Comparison of ENCODE assay signal across 23 cellular contexts in the genomic region with DNA sequence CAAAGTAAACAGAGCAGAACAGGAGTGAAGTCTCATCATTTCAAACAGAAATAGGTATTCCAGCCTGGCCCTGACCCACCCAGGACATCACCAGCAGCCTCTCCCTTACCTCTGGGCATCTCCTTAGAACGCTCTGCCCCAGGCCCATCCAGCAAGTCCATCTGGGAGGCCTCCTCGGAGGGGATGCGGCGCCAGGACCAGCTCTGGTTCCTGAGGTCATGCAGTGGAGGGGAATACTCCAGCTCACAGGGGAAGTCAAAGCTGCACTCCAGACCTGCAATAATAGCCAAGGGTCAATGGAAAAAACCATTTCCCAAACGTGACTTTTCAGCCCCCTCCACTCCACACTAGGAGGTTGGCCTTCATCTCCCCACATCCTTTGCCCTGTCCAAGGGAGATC.
DNase-seq lines count a peak whose midpoint lies in the region; ATAC-seq and TF ChIP-seq lines count a peak whose summit lies in the region.
"Had no signal": no experiment of that assay in that cellular context is flagged by ENCODE, and none has a peak within 500 bp of the region (broad histone marks: within the 10 kb centered on the region; RNA-seq: fewer than 3 reads in every experiment).

No MANE protein-coding gene starts in this region.

- H3K23me2 ChIP-seq in H9 (ENCODE audit: insufficient read length, low read depth, low read length, poor library complexity, severe bottlenecking), result no peaks in the 10 kb centered on the region

- H3K14ac ChIP-seq in H9 (ENCODE audit: insufficient read depth, low read length), result no peak overlapping the region

- no peaks in the 10 kb centered on the region; a peak in 2 of 7 replicates for H3K36me3 Mint-ChIP-seq in H9 (ENCODE audit: insufficient read depth in 1 of 3, low read depth in 3 of 3)
- H3K36me3 Mint-ChIP-seq: CD14-positive monocyte; CD4-positive, alpha-beta memory T cell; CD4-positive, CD25-positive, alpha-beta regulatory T cell; CD8-positive, alpha-beta memory T cell had no signal

- peaks cover 15 to 16% of the 10 kb centered on the region in 2 experiments; a peak in 4 of 5 replicates for H3K9me3 Mint-ChIP-seq in H9
- H3K9me3 Mint-ChIP-seq: CD4-positive, alpha-beta memory T cell; CD8-positive, alpha-beta memory T cell had no signal

- H3F3A ChIP-seq in Loucy (ENCODE audit: low read depth), result peaks cover 6% of the 10 kb centered on the region

- H3K4ac ChIP-seq in H9 (ENCODE audit: low read depth, low read length), result no peak overlapping the region

- no peak overlapping the region for H2BK5ac ChIP-seq in H9 (ENCODE audit: insufficient read length, low read length)

- no peak for TF ChIP-seq CTCF in H9 (conservative IDR thresholded peaks at IDR 0.05)
- no peak for TF ChIP-seq CTCF in Loucy (conservative IDR thresholded peaks at IDR 0.05; ENCODE audit: low read length)
- no peak for TF ChIP-seq CTCF in thyroid gland (IDR thresholded peaks at IDR 0.05)
- TF ChIP-seq CTCF in testis (IDR thresholded peaks at IDR 0.05), result no peak

- no CpG with 5 or more reads among the region's 5 CpGs for WGBS in H9 (ENCODE audit: extremely low coverage, insufficient read length, low lambda C conversion rate)
- 92 to 93% methylated on average over 5 of the region's 5 CpGs for WGBS in thyroid gland, 2 donors
- 89 to 91% methylated on average over 4 to 5 of the region's 5 CpGs for WGBS in testis, 2 donors

- H3K4me2 ChIP-seq in H9 (ENCODE audit: insufficient read depth, insufficient read length, low read length) (no peak overlapping the region), Loucy (ENCODE audit: low read depth, low read length, poor library complexity, severe bottlenecking) (peak overlapping the region; percentile 75)

- no peaks in the 10 kb centered on the region; the same call in 1 of the 2 replicates for H3K27me3 ChIP-seq in H9 (ENCODE audit: insufficient read depth, low read length)
- H3K27me3 ChIP-seq in Loucy (ENCODE audit: insufficient read depth, low read length, poor library complexity, severe bottlenecking), result no peaks in the 10 kb centered on the region
- H3K27me3 ChIP-seq in thyroid gland, result no peaks in the 10 kb centered on the region
- no peaks in the 10 kb centered on the region for H3K27me3 ChIP-seq in testis
- H3K27me3 ChIP-seq: BE2C, BLaER1 had no signal

- H3K56ac ChIP-seq in H9 (ENCODE audit: insufficient read length, low read depth, low read length), result no peak overlapping the region

- no peak overlapping the region for H2BK12ac ChIP-seq in H9 (ENCODE audit: insufficient read length, low read depth, low read length)

- no peak overlapping the region for H3K18ac ChIP-seq in H9 (ENCODE audit: insufficient read length, low read depth, low read length)

- peaks cover 0 to 4% of the 10 kb centered on the region in 2 experiments; a peak in 3 of 4 replicates for H3K4me1 Mint-ChIP-seq in H9
- H3K4me1 Mint-ChIP-seq: CD14-positive monocyte; CD4-positive, alpha-beta memory T cell; CD4-positive, CD25-positive, alpha-beta regulatory T cell; CD8-positive, alpha-beta memory T cell had no signal

- intact Hi-C loops in thyroid gland (cut with DNase I), result no loop called here
- intact Hi-C loops in testis (cut with DNase I; ENCODE audit: low total_unique reads), result no loop called here

- no peak overlapping the region for H2BK20ac ChIP-seq in H9 (ENCODE audit: low read depth, low read length, poor library complexity, severe bottlenecking)

- H3K36me3 ChIP-seq in Loucy (ENCODE audit: insufficient read depth, low read length) (no peaks in the 10 kb centered on the region), thyroid gland (no peaks in the 10 kb centered on the region), testis (ENCODE audit: low read depth, missing control alignments) (no peaks in the 10 kb centered on the region)
- H3K36me3 ChIP-seq: BE2C, BLaER1 had no signal

- no peak overlapping the region for H2BK120ac ChIP-seq in H9 (ENCODE audit: low read depth, low read length, poor library complexity, severe bottlenecking)

- no peak overlapping the region for H2AFZ ChIP-seq in H9 (ENCODE audit: low read length)
- no peak overlapping the region for H2AFZ ChIP-seq in Loucy (ENCODE audit: low read length)

- H3K23ac ChIP-seq in H9 (ENCODE audit: insufficient read length, low read depth, low read length), result no peak overlapping the region

- no peak overlapping the region for H3K27ac ChIP-seq in H9 (ENCODE audit: insufficient read length, low read depth, low read length)
- H3K27ac ChIP-seq in thyroid gland, result peak overlapping the region; percentile 38 to 62 (median 55)
- no peak overlapping the region for H3K27ac ChIP-seq in testis
- H3K27ac ChIP-seq: BLaER1 had no signal

- no peak overlapping the region for H4K8ac ChIP-seq in H9 (replicated peaks; ENCODE audit: insufficient read length, low read depth, low read length)

- no peak overlapping the region for H3T11ph ChIP-seq in H9 (ENCODE audit: low read length)

- H3K79me1 ChIP-seq in H9 (ENCODE audit: insufficient read depth, low read depth, low read length, poor library complexity, severe bottlenecking), result no peaks in the 10 kb centered on the region

- H2AK5ac ChIP-seq in H9 (ENCODE audit: insufficient read length, low read length), result no peak overlapping the region

- DNase-seq in H9, result peak; percentile 3
- no peak for DNase-seq in thyroid gland
- DNase-seq in testis, result no peak
- DNase-seq: 8988T; ACHN; BE2C; C1 segment of cervical spinal cord; CD4-positive, alpha-beta memory T cell; CD4-positive, CD25-positive, alpha-beta regulatory T cell; CD8-positive, alpha-beta memory T cell; COR-L47; DMS 273 treated with DMSO at 0.1 percent for 48 hours; DMS153; DMS53; DMS79; DND-41; EL; GDM1 had no signal

- H2BK15ac ChIP-seq in H9 (ENCODE audit: low read depth, low read length), result no peak overlapping the region

- H3K9me3 ChIP-seq in H9 (ENCODE audit: control insufficient read depth, low read depth, low read length) (no peaks in the 10 kb centered on the region), Loucy (ENCODE audit: insufficient read depth, low read depth, low read length) (peaks cover 25% of the 10 kb centered on the region; the same call in 1 of the 2 replicates), thyroid gland (no peaks in the 10 kb centered on the region), testis (no peaks in the 10 kb centered on the region)
- H3K9me3 ChIP-seq: BE2C had no signal

- no peak for ATAC-seq in HG03175 (IDR thresholded peaks at IDR 0.05; ENCODE audit: unreplicated experiment)
- ATAC-seq: GM12878 had no signal

- no peak overlapping the region for H3K4me3 Mint-ChIP-seq in H9
- H3K4me3 Mint-ChIP-seq: CD14-positive monocyte; CD4-positive, alpha-beta memory T cell; CD4-positive, CD25-positive, alpha-beta regulatory T cell; CD8-positive, alpha-beta memory T cell had no signal

- H3K79me2 ChIP-seq in H9 (ENCODE audit: insufficient read depth, low read length) (no peaks in the 10 kb centered on the region), Loucy (ENCODE audit: insufficient read depth, low read length) (no peaks in the 10 kb centered on the region)

- peak overlapping the region; percentile 62 for H3K4me3 ChIP-seq in Loucy (ENCODE audit: low read length, poor library complexity, severe bottlenecking)
- no peak overlapping the region for H3K4me3 ChIP-seq in thyroid gland (replicated peaks in 1 of 3)
- no peak overlapping the region for H3K4me3 ChIP-seq in testis
- H3K4me3 ChIP-seq: BLaER1, GM12878 had no signal

- peak overlapping the region in 1 of 3 experiments; percentile 31; a peak in 1 of 7 replicates for H3K27ac Mint-ChIP-seq in H9
- H3K27ac Mint-ChIP-seq: CD14-positive monocyte; CD4-positive, alpha-beta memory T cell; CD4-positive, CD25-positive, alpha-beta regulatory T cell; CD8-positive, alpha-beta memory T cell had no signal

- H4K20me1 ChIP-seq in H9 (ENCODE audit: control insufficient read depth, insufficient read depth, insufficient read length) (no peaks in the 10 kb centered on the region), Loucy (ENCODE audit: insufficient read depth, low read length, poor library complexity, severe bottlenecking) (no peaks in the 10 kb centered on the region)
- H4K20me1 ChIP-seq: BLaER1 had no signal

- H3K9ac ChIP-seq in H9 (ENCODE audit: extremely low read depth, insufficient read length, low read length) (no peak overlapping the region), Loucy (ENCODE audit: low read depth, low read length, poor library complexity, severe bottlenecking) (peak overlapping the region; percentile 67)
- H3K9ac ChIP-seq: BLaER1 had no signal

- TF ChIP-seq POLR2A in thyroid gland (IDR thresholded peaks at IDR 0.05) (no peak), testis (IDR thresholded peaks at IDR 0.05) (no peak)

- peaks cover 4% of the 10 kb centered on the region; the same call in 1 of the 2 replicates for H3K27me3 Mint-ChIP-seq in H9 (ENCODE audit: low read depth)

- H3K4me1 ChIP-seq in H9 (ENCODE audit: insufficient read depth, low read length), result no peaks in the 10 kb centered on the region; the same call in 1 of the 2 replicates
- peaks cover 53% of the 10 kb centered on the region for H3K4me1 ChIP-seq in Loucy (ENCODE audit: insufficient read depth, low read length, poor library complexity, severe bottlenecking)
- H3K4me1 ChIP-seq in thyroid gland, result peaks cover 26 to 46% of the 10 kb centered on the region in 2 donors
- no peaks in the 10 kb centered on the region for H3K4me1 ChIP-seq in testis
- H3K4me1 ChIP-seq: BE2C had no signal

- H4K5ac ChIP-seq in H9 (ENCODE audit: insufficient read length, low read depth, low read length), result no peak overlapping the region

- no peaks in the 10 kb centered on the region for H3K9me2 ChIP-seq in Loucy (replicated peaks; ENCODE audit: low read depth, low read length)

- H4K91ac ChIP-seq in H9 (ENCODE audit: insufficient read length, low read depth, low read length), result no peak overlapping the region

Comparison
In these comparisons a context has a peak if more than half of its experiments do, and no peak if none do; other contexts are left out.
1. H3K27ac ChIP-seq: peak in thyroid gland (3 of 3); none in H9 (single experiment) and testis (0 of 2).